Comparison of ENCODE assay signal across 1 cellular context in the genomic region with DNA sequence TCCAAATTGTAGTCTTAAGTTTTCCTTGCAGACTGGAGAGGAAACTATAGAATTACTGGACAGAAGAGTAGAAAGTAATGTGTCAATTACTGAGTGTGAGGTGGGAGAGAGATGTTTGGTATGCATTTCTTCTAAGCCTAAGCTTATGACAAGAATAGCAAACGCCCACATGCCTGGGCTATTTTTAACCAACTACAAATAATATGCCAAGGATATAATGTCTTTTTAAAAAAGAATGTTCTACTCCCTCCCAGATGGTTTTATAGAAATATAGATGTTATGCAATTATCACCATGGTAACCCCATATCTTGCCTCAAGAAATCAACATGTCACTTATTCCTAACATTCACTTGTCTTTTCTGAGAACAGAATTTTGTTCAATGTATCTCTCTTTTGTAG.
TF ChIP-seq lines count a peak whose summit lies in the region.

No MANE protein-coding gene starts in this region.

TF ChIP-seq in SK-N-SH treated with all-trans-retinoic acid at 6 μM for 48 hours, 23 proteins besides CTCF, POLR2A, EP300 and RAD21 (continued from another document):
- no peak for TF ChIP-seq PPARA (CRISPR knock-in tag; IDR thresholded peaks at IDR 0.05; ENCODE audit: borderline replicate concordance)
- no peak for TF ChIP-seq ESRRG (CRISPR knock-in tag; IDR thresholded peaks at IDR 0.05)
- TF ChIP-seq BACH2 (CRISPR knock-in tag; IDR thresholded peaks at IDR 0.05; ENCODE audit: borderline replicate concordance) = no peak
- TF ChIP-seq ISL1 (CRISPR knock-in tag; IDR thresholded peaks at IDR 0.05) = no peak
- TF ChIP-seq GLIS3 (CRISPR knock-in tag; IDR thresholded peaks at IDR 0.05) = no peak
